1 cellular context compared by ENCODE assay signal in genomic region chr7:17497549-17498193, GRCh38.
TF ChIP-seq lines count a peak whose summit lies in the region.

No MANE protein-coding gene starts in this region.

TF ChIP-seq in GM23338, 12 proteins besides CTCF, POLR2A, EP300 and RAD21 (continued from another document):
- peak; percentile 52; the same call in 1 of the 2 replicates for TF ChIP-seq ZNF462 (CRISPR knock-in tag; IDR thresholded peaks at IDR 0.05)
